Comparison of ENCODE assay signal across 7 cellular contexts in the genomic region with DNA sequence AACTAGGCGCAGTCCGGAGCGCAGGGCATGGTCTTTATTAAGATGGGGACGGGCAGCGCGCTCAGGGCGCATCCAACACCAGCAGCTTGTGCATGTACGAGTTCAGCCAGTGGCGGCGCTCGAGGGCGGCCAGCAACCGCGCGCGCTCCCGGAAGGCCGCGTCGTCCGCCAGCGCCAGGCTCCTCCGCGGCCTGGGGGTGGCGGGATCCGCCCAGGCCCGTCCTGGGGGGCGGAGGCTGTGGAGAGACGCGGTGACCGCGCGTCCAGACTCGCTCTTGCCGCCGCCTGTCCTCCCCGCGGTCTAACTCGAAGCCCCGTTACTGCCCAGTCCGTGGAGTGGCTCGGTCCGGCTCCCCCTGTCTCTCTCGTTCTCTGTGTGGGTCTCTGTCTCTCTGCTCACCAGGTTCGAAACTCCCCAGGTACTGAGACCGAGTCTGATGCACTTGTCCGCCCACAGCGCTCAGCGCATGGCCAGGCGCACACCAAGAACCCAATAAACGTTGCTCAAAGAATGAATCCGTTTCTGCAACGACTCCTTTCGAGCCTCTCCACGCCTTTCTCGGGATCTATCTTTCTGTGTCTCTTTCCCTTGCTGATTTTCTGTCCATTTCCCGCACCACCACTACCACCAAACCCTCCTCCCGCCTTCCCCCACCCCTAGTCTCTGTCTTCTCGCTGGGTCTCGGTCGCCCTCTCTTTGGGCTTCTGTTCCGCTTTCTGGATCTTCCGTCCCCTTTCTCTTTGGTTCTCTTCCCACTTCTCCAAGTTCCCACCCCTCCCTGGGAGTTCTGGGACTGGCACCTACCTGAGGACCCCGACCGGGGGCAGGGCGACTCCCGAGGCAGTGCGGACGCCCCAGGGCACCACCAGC. TPM values are rescaled to one million over a fixed set of nuclear protein-coding genes. Genes with fewer than 3 reads are reported as not detected.
DNase-seq lines count a peak whose midpoint lies in the region; ATAC-seq and TF ChIP-seq lines count a peak whose summit lies in the region.
"Had no signal": no experiment of that assay in that cellular context is flagged by ENCODE, and none has a peak within 500 bp of the region (broad histone marks: within the 10 kb centered on the region; RNA-seq: fewer than 3 reads in every experiment).

No MANE protein-coding gene starts in this region.

- peaks cover 95% of the 10 kb centered on the region for H3K27me3 Mint-ChIP-seq in nephron progenitor cell (ENCODE audit: low read depth, poor library complexity)

- no peak overlapping the region for H3K27ac Mint-ChIP-seq in nephron progenitor cell

- TF ChIP-seq CTCF in BJ (IDR thresholded peaks at IDR 0.05; ENCODE audit: insufficient read depth, low read depth, low read length): peak; percentile 36
- peak; percentile 60 for TF ChIP-seq CTCF in nephron progenitor cell (IDR thresholded peaks at IDR 0.05)

- peaks cover 72% of the 10 kb centered on the region for H3K4me1 Mint-ChIP-seq in nephron progenitor cell

- H3K4me3 Mint-ChIP-seq in nephron progenitor cell: peak overlapping the region; percentile 76

- no peak overlapping the region for H3K4me3 ChIP-seq in BJ (ENCODE audit: low read depth, low read length)

- TF ChIP-seq POLR2A in GM18505 (IDR thresholded peaks at IDR 0.05; ENCODE audit: borderline replicate concordance, extremely low read depth, insufficient read depth, insufficient read length): no peak

- H3K9me3 Mint-ChIP-seq in nephron progenitor cell: no peaks in the 10 kb centered on the region

- no peak for ATAC-seq in GM19351 (IDR thresholded peaks at IDR 0.05; ENCODE audit: unreplicated experiment)
- no peak for ATAC-seq in GM18505 (IDR thresholded peaks at IDR 0.05; ENCODE audit: unreplicated experiment)
- ATAC-seq: HCT116 had no signal

- H3K27me3 ChIP-seq in BJ (ENCODE audit: control insufficient read depth, insufficient read depth, low read length): peaks cover 81% of the 10 kb centered on the region

- POLR2A ChIA-PET in BJ (lab: Charles Lee): no interaction called here

- no peaks in the 10 kb centered on the region for H3K36me3 ChIP-seq in BJ (ENCODE audit: control insufficient read depth, insufficient read depth, low read length)

- no peaks in the 10 kb centered on the region for H3K36me3 Mint-ChIP-seq in nephron progenitor cell (ENCODE audit: low read depth)

- CTCF ChIA-PET in BJ (lab: Yijun Ruan, JAX): no interaction called here

- DNase-seq in BJ (ENCODE audit: low read depth) (no peak), NCI-H146 treated with DMSO at 0.1 percent for 48 hours (lab: John Stamatoyannopoulos, UW; ENCODE audit: unreplicated experiment) (peak; percentile 22), astrocyte of the hippocampus (ENCODE audit: low read depth, low spot score) (peak; percentile 49), nephron progenitor cell (peak; percentile 84)

RNA-seq across cellular contexts. Expression of a gene that starts 0.6 kb away (rescaled TPM):
- polyA plus RNA-seq in BJ (2011; rRNA removed): not detected in 2 replicates
- polyA minus RNA-seq in BJ (2011; rRNA and poly(A)+ RNA removed): not detected in 2 replicates

RNA-seq across cellular contexts. Expression of a gene that starts 2.5 kb away (rescaled TPM):
- not detected in 2 replicates for polyA plus RNA-seq in BJ (2011; rRNA removed)
- not detected in 2 replicates for polyA minus RNA-seq in BJ (2011; rRNA and poly(A)+ RNA removed)

RNA-seq across cellular contexts. Expression of a gene that starts 18.7 kb away (rescaled TPM):
- 0.09 and 0.10 TPM in 2 replicates for polyA plus RNA-seq in BJ (2011; rRNA removed)
- polyA minus RNA-seq in BJ (2011; rRNA and poly(A)+ RNA removed): 0.14 and 0.15 TPM in 2 replicates

RNA-seq across cellular contexts. Expression of a gene that starts 29.0 kb away (rescaled TPM):
- 69.5 and 75.8 TPM in 2 replicates for polyA plus RNA-seq in BJ (2011; rRNA removed)
- 29.5 and 44.3 TPM in 2 replicates for polyA minus RNA-seq in BJ (2011; rRNA and poly(A)+ RNA removed)

RNA-seq across cellular contexts. Expression of a gene that starts 30.4 kb away (rescaled TPM):
- 5.9 and 15.0 TPM in 2 replicates for polyA plus RNA-seq in BJ (2011; rRNA removed)
- polyA minus RNA-seq in BJ (2011; rRNA and poly(A)+ RNA removed): 8.0 and 8.3 TPM in 2 replicates
